In the genomic region with DNA sequence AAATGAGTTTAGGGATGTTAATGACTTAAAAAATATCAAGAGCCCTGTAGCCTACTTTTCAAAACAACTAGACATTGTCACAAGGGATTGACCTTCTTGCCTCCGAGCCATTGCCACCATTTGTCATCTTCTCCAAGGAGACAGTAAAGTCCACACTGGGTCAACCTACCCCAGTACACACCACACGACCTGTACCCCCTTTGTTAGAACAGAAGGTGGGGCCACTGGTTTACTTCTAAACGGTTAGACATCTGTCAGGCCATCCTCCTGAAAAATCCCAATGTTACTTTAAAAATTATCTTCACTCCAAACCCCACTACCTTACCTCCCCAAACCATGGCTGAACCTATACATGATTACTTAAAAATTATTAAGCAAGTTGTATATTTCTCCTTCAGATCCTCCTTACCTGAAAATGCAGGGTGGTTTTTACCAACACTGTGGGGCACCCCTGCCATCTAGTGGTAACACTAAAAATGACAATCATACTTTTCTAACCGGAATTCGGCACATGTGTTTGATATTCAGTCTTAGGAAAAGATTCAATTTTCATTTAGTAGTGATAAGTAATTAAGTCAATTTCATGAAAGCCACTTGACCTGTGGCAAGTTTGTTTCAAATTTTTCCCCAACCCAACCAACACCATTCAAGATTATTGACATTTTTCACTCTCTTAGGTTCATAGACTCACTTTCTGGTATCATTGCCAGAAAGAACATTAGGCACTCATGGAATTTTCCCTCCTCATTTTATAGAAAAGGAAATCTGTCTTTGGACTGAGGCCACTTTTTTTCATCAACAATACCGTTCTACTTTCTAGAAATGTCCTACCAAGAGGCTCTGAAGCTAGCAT, we compare ENCODE assay signal across 8 cellular contexts.
DNase-seq lines count a peak whose midpoint lies in the region; ATAC-seq, FAIRE-seq and TF ChIP-seq lines count a peak whose summit lies in the region.

No MANE protein-coding gene starts in this region.

- in situ Hi-C loops in GM13976 (cut with MboI; ENCODE audit: low sequenced_read_pairs, unreplicated experiment): loop anchor here (25.0 kb wide), 2 partner anchors 95 to 370 kb away; no protein-coding TSS in a partner anchor

- H3K4me1 Mint-ChIP-seq in chondrocyte (ENCODE audit: low read depth): no peaks in the 10 kb centered on the region
- H3K4me1 Mint-ChIP-seq in stimulated activated memory B cell treated with anti-CD40 and anti-IgM and Interleukin-4, amounts not matched to agents 10 μg/mL and 1 μg/mL and 100 μg/mL, for 72 hours: peaks cover 5% of the 10 kb centered on the region

- H3K27ac ChIP-seq in lung (ENCODE audit: low read depth in 1 of 2, low read length in 1 of 2) (no peak overlapping the region), upper lobe of right lung (no peak overlapping the region)

- ATAC-seq in lung (ENCODE audit: insufficient read depth, low FRiP score): peak; percentile 45
- peak; percentile 68 for ATAC-seq in upper lobe of right lung
- no peak for ATAC-seq in stimulated activated memory B cell treated with anti-CD40 and anti-IgM and Interleukin-4, amounts not matched to agents 10 μg/mL and 1 μg/mL and 100 μg/mL, for 72 hours

- H3K4me3 ChIP-seq in lung: no peak overlapping the region
- no peak overlapping the region for H3K4me3 ChIP-seq in upper lobe of right lung

- H3K4me1 ChIP-seq in lung (ENCODE audit: control insufficient read depth in 2 of 2, insufficient read depth in 2 of 2, low read length in 2 of 2) (no peaks in the 10 kb centered on the region), upper lobe of right lung (no peaks in the 10 kb centered on the region)

- H3K27me3 Mint-ChIP-seq in chondrocyte (ENCODE audit: low read depth): peaks cover 45% of the 10 kb centered on the region
- H3K27me3 Mint-ChIP-seq in stimulated activated memory B cell treated with anti-CD40 and anti-IgM and Interleukin-4, amounts not matched to agents 10 μg/mL and 1 μg/mL and 100 μg/mL, for 72 hours: peaks cover 10% of the 10 kb centered on the region

- intact Hi-C loops in upper lobe of right lung (cut with DNase I): no loop called here

- FAIRE-seq in HTR-8/SVneo (lab: Jason Lieb, UNC): peak; percentile 44

- H3K27me3 ChIP-seq in lung (ENCODE audit: control insufficient read depth, insufficient read depth) (no peaks in the 10 kb centered on the region), upper lobe of right lung (no peaks in the 10 kb centered on the region)

- TF ChIP-seq CTCF in GM13976 (IDR thresholded peaks at IDR 0.05; ENCODE audit: borderline replicate concordance, control extremely low read depth, extremely low read depth, insufficient read depth, missing control alignments) (peak; percentile 42), chondrocyte (IDR thresholded peaks at IDR 0.05) (peak; percentile 98), lung (IDR thresholded peaks at IDR 0.05; ENCODE audit: control extremely low read depth, extremely low read depth) (peak; percentile 54), upper lobe of right lung (IDR thresholded peaks at IDR 0.05) (peak; percentile 81)

- no peak overlapping the region for H3K4me3 Mint-ChIP-seq in chondrocyte (ENCODE audit: unreplicated experiment)
- H3K4me3 Mint-ChIP-seq in stimulated activated memory B cell treated with anti-CD40 and anti-IgM and Interleukin-4, amounts not matched to agents 10 μg/mL and 1 μg/mL and 100 μg/mL, for 72 hours: no peak overlapping the region

- WGBS in lung, 2 donors: 29 to 42% methylated on average over 6 of the region's 6 CpGs

- H3K36me3 Mint-ChIP-seq in chondrocyte (ENCODE audit: low read depth): no peaks in the 10 kb centered on the region
- no peaks in the 10 kb centered on the region for H3K36me3 Mint-ChIP-seq in stimulated activated memory B cell treated with anti-CD40 and anti-IgM and Interleukin-4, amounts not matched to agents 10 μg/mL and 1 μg/mL and 100 μg/mL, for 72 hours

- H3K36me3 ChIP-seq in lung (ENCODE audit: control insufficient read depth in 2 of 2, insufficient read depth in 2 of 2, low read length in 2 of 2) (no peaks in the 10 kb centered on the region), upper lobe of right lung (no peaks in the 10 kb centered on the region)

- DNase-seq in CD1c-positive myeloid dendritic cell (ENCODE audit: extremely low spot score) (peak; percentile 50), GM13976 (ENCODE audit: low spot score) (peak; percentile 34), HTR-8/SVneo (ENCODE audit: insufficient read length, low spot score) (peak; percentile 39), RKO (ENCODE audit: low spot score) (peak; percentile 29), chondrocyte (ENCODE audit: low spot score) (no peak), lung (ENCODE audit: low spot score) (no peak), upper lobe of right lung (no peak)

- no peaks in the 10 kb centered on the region for H3K9me3 Mint-ChIP-seq in chondrocyte (ENCODE audit: low read depth)
- no peaks in the 10 kb centered on the region for H3K9me3 Mint-ChIP-seq in stimulated activated memory B cell treated with anti-CD40 and anti-IgM and Interleukin-4, amounts not matched to agents 10 μg/mL and 1 μg/mL and 100 μg/mL, for 72 hours

- peaks cover 0 to 2% of the 10 kb centered on the region in 2 donors for H3K9me3 ChIP-seq in lung (ENCODE audit: control insufficient read depth in 2 of 2, insufficient read depth in 1 of 2, low read length in 1 of 2)
- no peaks in the 10 kb centered on the region for H3K9me3 ChIP-seq in upper lobe of right lung

- no peak overlapping the region for H3K27ac Mint-ChIP-seq in chondrocyte (ENCODE audit: unreplicated experiment)
- no peak overlapping the region for H3K27ac Mint-ChIP-seq in stimulated activated memory B cell treated with anti-CD40 and anti-IgM and Interleukin-4, amounts not matched to agents 10 μg/mL and 1 μg/mL and 100 μg/mL, for 72 hours

Comparison
In these comparisons a context has a peak if more than half of its experiments do, and no peak if none do; other contexts are left out.
1. DNase-seq: peak in CD1c-positive myeloid dendritic cell (single experiment), GM13976 (single experiment), HTR-8/SVneo (single experiment) and RKO (single experiment); none in chondrocyte (single experiment), lung (single experiment) and upper lobe of right lung (single experiment).
2. CTCF ChIP-seq: peak in every context shown above with its lines; median percentile 98 in chondrocyte; 81 in upper lobe of right lung; 54 in lung; 42 in GM13976.